Comparison of ENCODE assay signal across 10 cellular contexts in the genomic region with DNA sequence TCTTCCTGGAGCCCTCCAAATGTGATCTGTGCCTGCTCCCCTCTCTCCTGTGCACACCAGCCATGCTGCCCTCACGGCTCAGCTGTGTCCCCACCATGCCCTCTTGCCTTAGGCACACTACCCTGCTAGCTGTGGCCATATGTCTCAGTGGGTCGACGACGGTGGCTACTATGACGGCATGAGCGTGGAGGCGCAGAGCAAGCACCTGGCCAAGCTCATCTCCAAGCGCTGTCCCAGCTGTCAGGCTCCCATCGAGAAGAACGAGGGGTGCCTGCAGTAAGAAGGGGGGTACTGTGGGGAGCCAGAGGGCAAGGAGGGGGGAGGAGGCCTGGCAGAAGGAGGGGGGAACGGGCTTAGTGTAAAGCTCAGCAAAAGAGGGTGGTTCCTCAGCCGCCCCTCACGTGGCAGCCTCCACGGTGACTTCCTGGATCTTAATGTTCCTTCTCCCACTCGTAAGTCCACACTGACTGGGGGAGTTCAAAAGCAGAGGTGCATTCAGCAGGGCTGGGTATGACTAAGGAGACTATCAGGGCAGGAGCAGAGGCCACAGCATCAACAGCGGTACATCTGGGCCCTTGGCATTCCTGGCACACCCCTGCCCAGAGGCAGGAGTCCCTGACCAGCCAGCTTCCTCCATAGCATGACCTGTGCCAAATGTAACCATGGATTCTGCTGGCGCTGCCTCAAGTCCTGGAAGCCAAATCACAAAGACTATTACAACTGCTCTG. TPM values are rescaled to one million over a fixed set of nuclear protein-coding genes. Genes with fewer than 3 reads are reported as not detected.
DNase-seq lines count a peak whose midpoint lies in the region; ATAC-seq and TF ChIP-seq lines count a peak whose summit lies in the region.
"Had no signal": no experiment of that assay in that cellular context is flagged by ENCODE, and none has a peak within 500 bp of the region (broad histone marks: within the 10 kb centered on the region; RNA-seq: fewer than 3 reads in every experiment).

No MANE protein-coding gene starts in this region.

- H3K4me1 Mint-ChIP-seq in CD8-positive, alpha-beta T cell (ENCODE audit: low read depth) = peaks cover 38% of the 10 kb centered on the region
- H3K4me1 Mint-ChIP-seq in MCF 10A (ENCODE audit: insufficient read depth, unreplicated experiment) = peaks cover 18% of the 10 kb centered on the region
- peaks cover 17 to 55% (median 38%) of the 10 kb centered on the region in 7 donors for H3K4me1 Mint-ChIP-seq in naive thymus-derived CD4-positive, alpha-beta T cell

- no peaks in the 10 kb centered on the region for H3K27me3 ChIP-seq in CD8-positive, alpha-beta T cell (ENCODE audit: insufficient read depth, low read length)
- no peaks in the 10 kb centered on the region for H3K27me3 ChIP-seq in naive thymus-derived CD4-positive, alpha-beta T cell (ENCODE audit: control insufficient read depth in 2 of 2, insufficient read depth in 2 of 2, low read length in 2 of 2)
- H3K27me3 ChIP-seq in esophagus muscularis mucosa = no peaks in the 10 kb centered on the region
- H3K27me3 ChIP-seq: uterus had no signal

- TF ChIP-seq POLR2A in esophagus muscularis mucosa (IDR thresholded peaks at IDR 0.05; ENCODE audit: low read depth) = no peak

- no peak overlapping the region for H3K27ac ChIP-seq in CD8-positive, alpha-beta T cell (ENCODE audit: low read depth, low read length)
- H3K27ac ChIP-seq in KOPT-K1 (ENCODE audit: low read depth, low read length, poor library complexity, severe bottlenecking) (peak overlapping the region; percentile 66), esophagus muscularis mucosa (replicated peaks in 1 of 4) (no peak overlapping the region)
- H3K27ac ChIP-seq in naive thymus-derived CD4-positive, alpha-beta T cell (ENCODE audit: low read depth, low read length) = peak overlapping the region; percentile 99
- H3K27ac ChIP-seq: uterus had no signal

- peak overlapping the region; percentile 83 for H3K27ac Mint-ChIP-seq in CD8-positive, alpha-beta T cell
- peak overlapping the region; percentile 75 for H3K27ac Mint-ChIP-seq in MCF 10A (ENCODE audit: low read depth, unreplicated experiment)
- peak overlapping the region; percentile 45 to 100 (median 95) for H3K27ac Mint-ChIP-seq in naive thymus-derived CD4-positive, alpha-beta T cell

- intact Hi-C loops in CD8-positive, alpha-beta T cell (cut with DNase I, micrococcal nuclease) = no loop called here
- intact Hi-C loops in MCF 10A (cut with micrococcal nuclease) (no loop called here), esophagus muscularis mucosa (cut with DNase I) (no loop called here)
- intact Hi-C loops in naive thymus-derived CD4-positive, alpha-beta T cell (cut with micrococcal nuclease) = loop anchor here in 1 of 2 donors (10.0 kb wide), 1 partner anchor 1486 kb away; a partner anchor contains a TSS

- H3K9me3 ChIP-seq in CD8-positive, alpha-beta T cell (ENCODE audit: low read length) = no peaks in the 10 kb centered on the region
- no peaks in the 10 kb centered on the region for H3K9me3 ChIP-seq in KOPT-K1 (ENCODE audit: insufficient read depth, low read length, poor library complexity, severe bottlenecking)
- no peaks in the 10 kb centered on the region for H3K9me3 ChIP-seq in naive thymus-derived CD4-positive, alpha-beta T cell (ENCODE audit: control insufficient read depth in 2 of 3, low read length in 3 of 3)
- no peaks in the 10 kb centered on the region for H3K9me3 ChIP-seq in esophagus muscularis mucosa
- H3K9me3 ChIP-seq: uterus had no signal

- no peak for ATAC-seq in CD8-positive, alpha-beta T cell
- ATAC-seq in naive thymus-derived CD4-positive, alpha-beta T cell = no peak
- ATAC-seq: sciatic nerve had no signal

- no peaks in the 10 kb centered on the region for H3K9me3 Mint-ChIP-seq in CD8-positive, alpha-beta T cell
- no peaks in the 10 kb centered on the region for H3K9me3 Mint-ChIP-seq in MCF 10A (ENCODE audit: unreplicated experiment)
- no peaks in the 10 kb centered on the region for H3K9me3 Mint-ChIP-seq in naive thymus-derived CD4-positive, alpha-beta T cell

- no TSS peak for BruUV-seq in MCF 10A (replicated peaks; lab: Mats Ljungman, UMichigan)

- POLR2A ChIA-PET in CD8-positive, alpha-beta T cell (lab: Charles Lee) = interaction anchor here (0.6 to 0.9 kb wide), 4 partner anchors 8 to 967 kb away, joined by 3 read pairs; a partner anchor contains a TSS
- POLR2A ChIA-PET in MCF 10A (lab: Yijun Ruan, JAX) = interaction anchor here (0.6 to 1.5 kb wide), 4 partner anchors 8 to 162 kb away, joined by 3 to 6 read pairs (median 4); a partner anchor contains a TSS
- POLR2A ChIA-PET in naive thymus-derived CD4-positive, alpha-beta T cell (lab: Charles Lee) = interaction anchor here (0.9 to 1.2 kb wide), 3 partner anchors 22 to 163 kb away, joined by 3 read pairs; no protein-coding TSS in a partner anchor

- H3K4me3 Mint-ChIP-seq in CD8-positive, alpha-beta T cell = no peak overlapping the region
- no peak overlapping the region for H3K4me3 Mint-ChIP-seq in MCF 10A (ENCODE audit: unreplicated experiment)
- no peak overlapping the region for H3K4me3 Mint-ChIP-seq in naive thymus-derived CD4-positive, alpha-beta T cell

- H3K36me3 ChIP-seq in CD8-positive, alpha-beta T cell (ENCODE audit: insufficient read depth, low read length) = peaks cover 1% of the 10 kb centered on the region
- H3K36me3 ChIP-seq in KOPT-K1 (ENCODE audit: insufficient read depth, low read length) (peaks cover 62% of the 10 kb centered on the region), esophagus muscularis mucosa (peaks cover 15 to 95% (median 60%) of the 10 kb centered on the region in 4 donors)
- peaks cover 0 to 59% (median 3%) of the 10 kb centered on the region in 3 experiments for H3K36me3 ChIP-seq in naive thymus-derived CD4-positive, alpha-beta T cell (ENCODE audit: control insufficient read depth in 2 of 3, insufficient read depth in 3 of 3, low read length in 3 of 3)
- H3K36me3 ChIP-seq: uterus had no signal

- CTCF ChIA-PET in CD8-positive, alpha-beta T cell (lab: Charles Lee) = interaction anchor here (1.0 to 2.3 kb wide), 2 partner anchors 8 to 9 kb away, joined by 3 to 11 read pairs; a partner anchor contains a TSS
- CTCF ChIA-PET in MCF 10A (lab: Yijun Ruan, JAX) = interaction anchor here (1.3 kb wide), 1 partner anchor 8 kb away, joined by 7 read pairs; a partner anchor contains a TSS
- CTCF ChIA-PET in naive thymus-derived CD4-positive, alpha-beta T cell (lab: Charles Lee) = interaction anchor here (0.6 to 0.8 kb wide), 2 partner anchors 53 to 562 kb away, joined by 3 read pairs; no protein-coding TSS in a partner anchor

- no peaks in the 10 kb centered on the region for H3K27me3 Mint-ChIP-seq in CD8-positive, alpha-beta T cell (ENCODE audit: low read depth)
- H3K27me3 Mint-ChIP-seq in MCF 10A (ENCODE audit: insufficient read depth, unreplicated experiment) = no peaks in the 10 kb centered on the region
- no peaks in the 10 kb centered on the region for H3K27me3 Mint-ChIP-seq in naive thymus-derived CD4-positive, alpha-beta T cell

- DNase-seq in CD8-positive, alpha-beta T cell = no peak
- peak; percentile 65 for DNase-seq in MCF 10A (ENCODE audit: unreplicated experiment)
- DNase-seq in naive thymus-derived CD4-positive, alpha-beta T cell = no peak
- DNase-seq in dedifferentiated amniotic fluid mesenchymal stem cell (ENCODE audit: extremely low spot score) = no peak
- DNase-seq in esophagus muscularis mucosa (ENCODE audit: extremely low spot score) = no peak
- no peak for DNase-seq in DMS 273 (lab: John Stamatoyannopoulos, UW; ENCODE audit: unreplicated experiment)
- DNase-seq: uterus had no signal

- 93% methylated on average over 14 of the region's 17 CpGs for WGBS in esophagus muscularis mucosa

- peaks cover 31% of the 10 kb centered on the region for H3K4me1 ChIP-seq in CD8-positive, alpha-beta T cell (ENCODE audit: insufficient read depth, low read length)
- H3K4me1 ChIP-seq in naive thymus-derived CD4-positive, alpha-beta T cell (ENCODE audit: control insufficient read depth in 2 of 2, insufficient read depth in 2 of 2, low read length in 2 of 2) = peaks cover 14 to 28% of the 10 kb centered on the region in 2 donors
- H3K4me1 ChIP-seq in esophagus muscularis mucosa = no peaks in the 10 kb centered on the region
- H3K4me1 ChIP-seq: uterus had no signal

- H3K36me3 Mint-ChIP-seq in CD8-positive, alpha-beta T cell = peaks cover 68% of the 10 kb centered on the region
- peaks cover 46% of the 10 kb centered on the region for H3K36me3 Mint-ChIP-seq in MCF 10A (ENCODE audit: insufficient read depth, unreplicated experiment)
- peaks cover 9 to 28% (median 15%) of the 10 kb centered on the region in 5 donors for H3K36me3 Mint-ChIP-seq in naive thymus-derived CD4-positive, alpha-beta T cell

- TF ChIP-seq EP300 in esophagus muscularis mucosa (IDR thresholded peaks at IDR 0.05) = no peak

- no peak overlapping the region for H3K4me3 ChIP-seq in CD8-positive, alpha-beta T cell (ENCODE audit: low read depth, low read length)
- no peak overlapping the region for H3K4me3 ChIP-seq in naive thymus-derived CD4-positive, alpha-beta T cell (ENCODE audit: low read length)
- no peak overlapping the region for H3K4me3 ChIP-seq in esophagus muscularis mucosa
- H3K4me3 ChIP-seq: uterus had no signal

- TF ChIP-seq CTCF in CD8-positive, alpha-beta T cell (IDR thresholded peaks at IDR 0.05) = no peak
- TF ChIP-seq CTCF in MCF 10A (IDR thresholded peaks at IDR 0.05; ENCODE audit: unreplicated experiment) (no peak), esophagus muscularis mucosa (IDR thresholded peaks at IDR 0.05) (no peak)

RNA-seq across cellular contexts. Expression of a gene that starts 8.1 kb away (rescaled TPM):
- total RNA-seq in CD8-positive, alpha-beta T cell = 10 to 100 TPM; 19.6 to 26.8 TPM
- total RNA-seq in MCF 10A (2022) (52.5 and 91.0 TPM in 2 replicates), esophagus muscularis mucosa (10 to 100 TPM; 60.5 to 70.2 (median 65.3) TPM)
- total RNA-seq in naive thymus-derived CD4-positive, alpha-beta T cell = 10 to 100 TPM; 25.4 to 65.7 (median 33.9) TPM
- 100 to 1,000 TPM; 119 to 141 TPM for polyA plus RNA-seq in naive thymus-derived CD4-positive, alpha-beta T cell

RNA-seq across cellular contexts. Expression of a gene that starts 22.1 kb away (rescaled TPM):
- total RNA-seq in CD8-positive, alpha-beta T cell = under 1 TPM in 1 of 2 experiments, not detected in 1; 0.08 TPM
- total RNA-seq in MCF 10A (2022) = not detected in 2 replicates
- under 1 TPM in 2 of 5 experiments, not detected in 3; 0.05 to 0.29 TPM for total RNA-seq in naive thymus-derived CD4-positive, alpha-beta T cell
- not detected for polyA plus RNA-seq in naive thymus-derived CD4-positive, alpha-beta T cell
- under 1 TPM; under 0.01 to 0.29 (median 0.03) TPM for total RNA-seq in esophagus muscularis mucosa
- total RNA-seq: dermis microvascular lymphatic vessel endothelial cell had no signal

RNA-seq across cellular contexts. Expression of a gene that starts 39.2 kb away (rescaled TPM):
- total RNA-seq in CD8-positive, alpha-beta T cell = 10 to 100 TPM; 72.0 to 77.2 TPM
- total RNA-seq in MCF 10A (2022) (39.6 and 42.8 TPM in 2 replicates), esophagus muscularis mucosa (10 to 100 TPM; 21.5 to 46.6 (median 33.6) TPM)
- total RNA-seq in naive thymus-derived CD4-positive, alpha-beta T cell = 100 to 1,000 TPM in 3 of 5 experiments, 10 to 100 TPM in 2; 58.1 to 123 (median 111) TPM
- polyA plus RNA-seq in naive thymus-derived CD4-positive, alpha-beta T cell = 10 to 100 TPM; 12.3 to 25.6 TPM

RNA-seq across cellular contexts. Expression of a gene that starts 50.1 kb away (rescaled TPM):
- total RNA-seq in CD8-positive, alpha-beta T cell = 10 to 100 TPM; 26.1 TPM
- total RNA-seq in MCF 10A (2022) = 29.7 and 32.1 TPM in 2 replicates
- total RNA-seq in naive thymus-derived CD4-positive, alpha-beta T cell = 10 to 100 TPM; 22.5 to 49.4 (median 26.7) TPM
- polyA plus RNA-seq in naive thymus-derived CD4-positive, alpha-beta T cell = 1 to 10 TPM; 4.0 to 6.6 TPM
- total RNA-seq in esophagus muscularis mucosa = 100 to 1,000 TPM; 111 to 183 (median 153) TPM

Comparison
In these comparisons a context has a peak if more than half of its experiments do, and no peak if none do; other contexts are left out.
1. H3K27ac ChIP-seq: peak in KOPT-K1 (single experiment) and naive thymus-derived CD4-positive, alpha-beta T cell (single experiment); none in CD8-positive, alpha-beta T cell (single experiment) and esophagus muscularis mucosa (0 of 4).
2. Peak in every context shown above with its lines, with median percentiles within 50 percentile points of each other: H3K27ac Mint-ChIP-seq.